Comparison of ENCODE assay signal across 8 cellular contexts in the genomic region with DNA sequence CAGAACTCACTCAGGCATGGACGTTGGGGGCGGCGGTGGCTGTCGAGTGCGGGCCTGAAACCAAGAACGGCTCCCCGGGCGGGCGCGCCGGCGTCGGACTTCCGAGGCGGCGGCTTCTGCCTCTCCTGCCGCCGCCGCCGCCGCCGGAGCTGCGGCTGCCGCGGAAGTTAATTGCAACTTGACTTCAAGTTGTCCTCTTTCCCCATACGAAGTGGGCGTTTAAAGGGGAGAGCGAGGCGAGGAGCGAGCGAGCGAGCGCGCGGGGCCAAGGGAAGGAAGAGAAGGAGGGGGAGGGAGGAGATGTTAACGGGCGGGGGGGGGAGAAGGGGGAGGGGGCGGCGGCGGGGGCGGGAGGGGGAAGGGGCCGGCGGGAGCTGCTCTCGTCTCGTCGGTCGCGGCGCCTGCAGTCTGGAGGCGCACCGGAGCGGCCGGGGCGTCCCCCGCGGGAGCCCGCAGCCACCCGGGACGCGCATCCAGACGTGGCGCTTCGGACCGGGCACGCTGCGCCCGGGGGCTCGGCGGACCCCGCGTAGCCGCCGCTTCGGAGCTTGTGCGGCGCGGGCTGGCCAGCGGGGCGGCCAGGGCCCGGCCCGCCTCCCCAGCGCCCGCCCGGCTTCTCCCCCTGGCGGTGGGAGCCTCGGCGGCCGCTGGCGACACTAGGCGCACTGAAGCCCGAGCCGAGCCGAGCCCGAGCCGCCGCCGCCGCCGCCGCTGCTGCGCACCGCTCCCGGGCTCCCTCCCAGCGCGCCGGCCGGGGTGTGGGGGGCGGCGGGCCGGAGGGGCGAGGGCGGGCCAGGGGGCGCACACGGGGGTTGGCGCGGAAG. TPM values are rescaled to one million over a fixed set of nuclear protein-coding genes. Genes with fewer than 3 reads are reported as not detected.
A peak's percentile ranks its signal among the peaks of the same experiment; 100 is the strongest.
DNase-seq lines count a peak whose midpoint lies in the region; ATAC-seq and TF ChIP-seq lines count a peak whose summit lies in the region.

No MANE protein-coding gene starts in this region.

- no peak overlapping the region for H2BK15ac ChIP-seq in neuronal stem cell (ENCODE audit: low read length)

- H2BK5ac ChIP-seq in neuronal stem cell (ENCODE audit: low read length): peak overlapping the region; percentile 53

- H4K91ac ChIP-seq in neuronal stem cell (ENCODE audit: low read depth, low read length, poor library complexity): no peak overlapping the region

- peak overlapping the region; percentile 92 for H3K4me2 ChIP-seq in neuronal stem cell (ENCODE audit: insufficient read depth, low read length, poor library complexity, severe bottlenecking)

- peak overlapping the region; percentile 97 for H3K27ac Mint-ChIP-seq in activated T-helper 1 cell treated with anti-CD3 and anti-CD28 coated beads, Interleukin-12 subunit alpha, Interleukin-12 subunit beta, Interleukin-2, Interleukin-4 antibody, amounts not matched to agents 30 ng/mL and 10 ng/mL and 1 ng/mL, durations not matched to agents 14 hours and 24 hours and 36 hours

- H3K14ac ChIP-seq in neuronal stem cell (ENCODE audit: low read length): no peak overlapping the region

- H3K4me3 ChIP-seq in AG10803 (ENCODE audit: low read length) (peak overlapping the region; percentile 52), fibroblast of villous mesenchyme (ENCODE audit: low read depth, low read length) (peak overlapping the region; percentile 36), neuronal stem cell (ENCODE audit: low read length in 2 of 2) (peak overlapping the region; percentile 50 to 89), thyroid gland (replicated peaks in 1 of 3) (peak overlapping the region; percentile 42 to 84 (median 48))

- peaks cover 54% of the 10 kb centered on the region for H3K4me1 Mint-ChIP-seq in activated T-helper 1 cell treated with anti-CD3 and anti-CD28 coated beads, Interleukin-12 subunit alpha, Interleukin-12 subunit beta, Interleukin-2, Interleukin-4 antibody, amounts not matched to agents 30 ng/mL and 10 ng/mL and 1 ng/mL, durations not matched to agents 14 hours and 24 hours and 36 hours (ENCODE audit: low read depth)

- peak overlapping the region; percentile 88 for H3K9ac ChIP-seq in neuronal stem cell (ENCODE audit: low read depth, low read length, poor library complexity)

- no peak overlapping the region for H2BK12ac ChIP-seq in neuronal stem cell (ENCODE audit: low read length)

- no peak overlapping the region for H3K23ac ChIP-seq in neuronal stem cell (ENCODE audit: low read depth, low read length, poor library complexity)

- peak in 1 of 2 donors; percentile 51 for TF ChIP-seq POLR2A in thyroid gland (IDR thresholded peaks at IDR 0.05)

- H3K36me3 ChIP-seq in neuronal stem cell (replicated peaks in 1 of 2; ENCODE audit: control insufficient read depth in 2 of 2, insufficient read depth in 2 of 2, low read length in 2 of 2): no peaks in the 10 kb centered on the region
- no peaks in the 10 kb centered on the region for H3K36me3 ChIP-seq in thyroid gland

- H3K79me1 ChIP-seq in neuronal stem cell (ENCODE audit: low read depth, low read length): no peaks in the 10 kb centered on the region

- no CpG with 5 or more reads among the region's 116 CpGs for WGBS in neuronal stem cell (ENCODE audit: extremely low coverage in 2 of 2, insufficient read length in 2 of 2, insufficient replicate concordance in 1 of 2), 2 donors
- WGBS in thyroid gland, 2 donors: 0% methylated on average over 7 to 42 of the region's 116 CpGs

- H2AFZ ChIP-seq in neuronal stem cell (ENCODE audit: low read length): peak overlapping the region; percentile 96

- H3K4me1 ChIP-seq in neuronal stem cell (ENCODE audit: control insufficient read depth in 2 of 2, insufficient read depth in 1 of 2, low read depth in 1 of 2, low read length in 2 of 2) (peaks cover 6% of the 10 kb centered on the region in 2 donors), thyroid gland (peaks cover 0 to 12% of the 10 kb centered on the region in 2 donors)

- H3K27ac ChIP-seq in neuronal stem cell (replicated peaks; ENCODE audit: low read length) (no peak overlapping the region), thyroid gland (peak overlapping the region in 2 of 3 donors; percentile 23 to 47)

- H3K27me3 ChIP-seq in neuronal stem cell (ENCODE audit: control insufficient read depth in 3 of 3, insufficient read depth in 3 of 3, low read depth in 1 of 3, low read length in 3 of 3) (peaks cover 3 to 72% (median 24%) of the 10 kb centered on the region in 3 experiments), thyroid gland (no peaks in the 10 kb centered on the region)

- H3K9me3 ChIP-seq in neuronal stem cell (replicated peaks in 1 of 2; ENCODE audit: control insufficient read depth in 2 of 2, insufficient read depth in 1 of 2, low read depth in 1 of 2, low read length in 2 of 2): no peaks in the 10 kb centered on the region
- no peaks in the 10 kb centered on the region for H3K9me3 ChIP-seq in thyroid gland

- no peak; the same call in 1 of the 2 replicates for TF ChIP-seq CTCF in AG10803 (conservative IDR thresholded peaks at IDR 0.05; ENCODE audit: low read length)
- TF ChIP-seq CTCF in fibroblast of villous mesenchyme (IDR thresholded peaks at IDR 0.05; ENCODE audit: insufficient read depth, low read depth, low read length): peak; percentile 23
- peak in 3 of 6 experiments; percentile 73 to 81 (median 77) for TF ChIP-seq CTCF in thyroid gland (IDR thresholded peaks at IDR 0.05)

- H3K9me3 Mint-ChIP-seq in activated T-helper 1 cell treated with anti-CD3 and anti-CD28 coated beads, Interleukin-12 subunit alpha, Interleukin-12 subunit beta, Interleukin-2, Interleukin-4 antibody, amounts not matched to agents 30 ng/mL and 10 ng/mL and 1 ng/mL, durations not matched to agents 14 hours and 24 hours and 36 hours: peaks cover 9% of the 10 kb centered on the region

- DNase-seq in AG10803 (ENCODE audit: low read depth) (peak; percentile 52), OCI-M1 (lab: John Stamatoyannopoulos, UW) (peak; percentile 1), fibroblast of villous mesenchyme (ENCODE audit: low read depth) (peak; percentile 41), neuronal stem cell (ENCODE audit: low spot score) (peak; percentile 77), thyroid gland (peak; percentile 70 to 75)
- peak; percentile 75 for DNase-seq in activated T-helper 1 cell treated with anti-CD3 and anti-CD28 coated beads, Interleukin-12 subunit alpha, Interleukin-12 subunit beta, Interleukin-2, Interleukin-4 antibody, amounts not matched to agents 30 ng/mL and 10 ng/mL and 1 ng/mL, durations not matched to agents 14 hours and 24 hours and 36 hours (ENCODE audit: low spot score)

- peak overlapping the region; percentile 99 for H3K4me3 Mint-ChIP-seq in activated T-helper 1 cell treated with anti-CD3 and anti-CD28 coated beads, Interleukin-12 subunit alpha, Interleukin-12 subunit beta, Interleukin-2, Interleukin-4 antibody, amounts not matched to agents 30 ng/mL and 10 ng/mL and 1 ng/mL, durations not matched to agents 14 hours and 24 hours and 36 hours

- no peak overlapping the region for H4K8ac ChIP-seq in neuronal stem cell (ENCODE audit: low read depth, low read length)

- peaks cover 61% of the 10 kb centered on the region for H3K36me3 Mint-ChIP-seq in activated T-helper 1 cell treated with anti-CD3 and anti-CD28 coated beads, Interleukin-12 subunit alpha, Interleukin-12 subunit beta, Interleukin-2, Interleukin-4 antibody, amounts not matched to agents 30 ng/mL and 10 ng/mL and 1 ng/mL, durations not matched to agents 14 hours and 24 hours and 36 hours (ENCODE audit: low read depth)

- peak overlapping the region; percentile 94 for H3K18ac ChIP-seq in neuronal stem cell (ENCODE audit: low read length)

- intact Hi-C loops in activated T-helper 1 cell treated with anti-CD3 and anti-CD28 coated beads, Interleukin-12 subunit alpha, Interleukin-12 subunit beta, Interleukin-2, Interleukin-4 antibody, amounts not matched to agents 30 ng/mL and 10 ng/mL and 1 ng/mL, durations not matched to agents 14 hours and 24 hours and 36 hours (cut with micrococcal nuclease): loop anchor here (1.0 to 5.0 kb wide), 10 partner anchors 38 to 1502 kb away; a partner anchor contains a TSS
- intact Hi-C loops in thyroid gland (cut with DNase I): no loop called here

- H2BK120ac ChIP-seq in neuronal stem cell (ENCODE audit: low read depth, low read length): no peak overlapping the region

- peaks cover 1% of the 10 kb centered on the region for H3K27me3 Mint-ChIP-seq in activated T-helper 1 cell treated with anti-CD3 and anti-CD28 coated beads, Interleukin-12 subunit alpha, Interleukin-12 subunit beta, Interleukin-2, Interleukin-4 antibody, amounts not matched to agents 30 ng/mL and 10 ng/mL and 1 ng/mL, durations not matched to agents 14 hours and 24 hours and 36 hours (ENCODE audit: insufficient read depth)

- no peak overlapping the region for H2AK5ac ChIP-seq in neuronal stem cell (ENCODE audit: low read depth, low read length)

- ATAC-seq in GM18868 (IDR thresholded peaks at IDR 0.05; ENCODE audit: unreplicated experiment) (peak; percentile 94), HG03196 (IDR thresholded peaks at IDR 0.05; ENCODE audit: unreplicated experiment) (peak; percentile 78)

- no peak overlapping the region for H3K4ac ChIP-seq in neuronal stem cell (ENCODE audit: low read length)

RNA-seq across cellular contexts. Expression of a gene that starts 19.7 kb away (rescaled TPM):
- 679 and 686 TPM in 2 replicates for total RNA-seq in activated T-helper 1 cell treated with anti-CD3 and anti-CD28 coated beads, Interleukin-12 subunit alpha, Interleukin-12 subunit beta, Interleukin-2, Interleukin-4 antibody, amounts not matched to agents 30 ng/mL and 10 ng/mL and 1 ng/mL, durations not matched to agents 14 hours and 24 hours and 36 hours
- total RNA-seq in fibroblast of villous mesenchyme (13.5 and 17.7 TPM in 2 replicates), thyroid gland (100 to 1,000 TPM in 1 of 4 donors, 10 to 100 TPM in 3; 45.4 to 115 (median 64.4) TPM)
- polyA plus RNA-seq in neuronal stem cell (2013, experiment 1 of 2): 37.8 TPM
- 39.7 TPM for polyA plus RNA-seq in neuronal stem cell (2013, experiment 2 of 2)

Comparison
In these comparisons a context has a peak if more than half of its experiments do, and no peak if none do; other contexts are left out.
1. DNase-seq: peak in every context shown above with its lines; median percentile 77 in neuronal stem cell; 75 in activated T-helper 1 cell treated with anti-CD3 and anti-CD28 coated beads, Interleukin-12 subunit alpha, Interleukin-12 subunit beta, Interleukin-2, Interleukin-4 antibody, amounts not matched to agents 30 ng/mL and 10 ng/mL and 1 ng/mL, durations not matched to agents 14 hours and 24 hours and 36 hours; 72 in thyroid gland; 52 in AG10803; 41 in fibroblast of villous mesenchyme; 1 in OCI-M1.